In genomic region chr7:36730046-36730445, GRCh38 we compare ENCODE assay signal across 27 cellular contexts. TPM values are rescaled to one million over a fixed set of nuclear protein-coding genes. Genes with fewer than 3 reads are reported as not detected.
DNase-seq lines count a peak whose midpoint lies in the region; ATAC-seq, FAIRE-seq and TF ChIP-seq lines count a peak whose summit lies in the region.
"Had no signal": no experiment of that assay in that cellular context is flagged by ENCODE, and none has a peak within 500 bp of the region (broad histone marks: within the 10 kb centered on the region; RNA-seq: fewer than 3 reads in every experiment).

No MANE protein-coding gene starts in this region.

- H3K4me2 ChIP-seq in HepG2 (ENCODE audit: low read depth, low read length) = no peak overlapping the region
- H3K4me2 ChIP-seq in K562 (ENCODE audit: insufficient read depth, low read length) = no peak overlapping the region
- H3K4me2 ChIP-seq: BLaER1 had no signal

- H3K9ac ChIP-seq in HepG2 (ENCODE audit: insufficient read depth, low read depth, low read length) (no peak overlapping the region), K562 (ENCODE audit: insufficient read depth in 1 of 2, low read depth in 2 of 2, low read length in 2 of 2) (no peak overlapping the region)
- H3K9ac ChIP-seq: BLaER1 had no signal

- POLR2A ChIA-PET in HepG2 (lab: Yijun Ruan, JAX) (no interaction called here), K562 (lab: Yijun Ruan, JAX) (no interaction called here)
- POLR2A ChIA-PET in CD8-positive, alpha-beta memory T cell (lab: Charles Lee) = no interaction called here

- no TSS peak for BruUV-seq in HepG2 (replicated peaks; lab: Mats Ljungman, UMichigan)
- BruUV-seq in K562 (replicated peaks; lab: Mats Ljungman, UMichigan) = no TSS peak

- no peaks in the 10 kb centered on the region for H3K9me3 ChIP-seq in HepG2 (ENCODE audit: low read length)
- no peaks in the 10 kb centered on the region for H3K9me3 ChIP-seq in right lobe of liver
- no peaks in the 10 kb centered on the region for H3K9me3 ChIP-seq in CD8-positive, alpha-beta memory T cell (ENCODE audit: low read length)
- H3K9me3 ChIP-seq in K562 (replicated peaks; ENCODE audit: control insufficient read depth, insufficient read depth, low read depth, low read length) = no peaks in the 10 kb centered on the region
- H3K9me3 ChIP-seq in small intestine (ENCODE audit: control insufficient read depth, low read depth) = no peaks in the 10 kb centered on the region
- H3K9me3 ChIP-seq: BE2C, Caco-2 had no signal

- H3K4me1 ChIP-seq in HepG2 (ENCODE audit: insufficient read depth, low read length) = no peaks in the 10 kb centered on the region
- no peaks in the 10 kb centered on the region for H3K4me1 ChIP-seq in right lobe of liver
- H3K4me1 ChIP-seq in CD8-positive, alpha-beta memory T cell (ENCODE audit: insufficient read depth, low read length) = peaks cover 30% of the 10 kb centered on the region
- H3K4me1 ChIP-seq in K562 (replicated peaks in 1 of 2; ENCODE audit: control insufficient read depth in 2 of 2, insufficient read depth in 2 of 2, low read length in 2 of 2) = no peaks in the 10 kb centered on the region
- H3K4me1 ChIP-seq in small intestine (ENCODE audit: control insufficient read depth in 2 of 2, insufficient read depth in 1 of 2, low read depth in 1 of 2, low read length in 1 of 2) = peaks cover 0 to 3% of the 10 kb centered on the region in 2 donors
- H3K4me1 ChIP-seq: BE2C, Caco-2 had no signal

- WGBS in HepG2 (ENCODE audit: low lambda C conversion rate) = 19% methylated on average over 2 of the region's 2 CpGs
- 90% methylated on average over 2 of the region's 2 CpGs for WGBS in right lobe of liver (ENCODE audit: insufficient coverage, low coverage, low lambda C conversion rate, missing lambda C conversion rate)
- 0% methylated on average over 2 of the region's 2 CpGs for WGBS in K562 (ENCODE audit: insufficient coverage, low coverage, missing lambda C conversion rate)
- WGBS in small intestine, 3 donors = 74 to 95% (median 95%) methylated on average over 2 of the region's 2 CpGs

- H3K79me2 ChIP-seq in HepG2 (ENCODE audit: insufficient read depth, low read length) = no peaks in the 10 kb centered on the region
- H3K79me2 ChIP-seq in K562 (ENCODE audit: control insufficient read depth, insufficient read depth, low read length) = no peaks in the 10 kb centered on the region

- no peak for FAIRE-seq in HepG2 (lab: Jason Lieb, UNC)
- no peak for FAIRE-seq in K562 (lab: Jason Lieb, UNC)
- peak; percentile 47 for FAIRE-seq in frontal cortex (lab: Jason Lieb, UNC)
- FAIRE-seq in small intestine (lab: Jason Lieb, UNC) = no peak
- FAIRE-seq: A204.1, D721Med, G401.6, GM12891, GM19239 had no signal

- intact Hi-C loops in HepG2 (cut with micrococcal nuclease; ENCODE audit: unreplicated experiment) = no loop called here
- intact Hi-C loops in right lobe of liver (cut with DNase I) = no loop called here
- intact Hi-C loops in K562 (cut with micrococcal nuclease) = no loop called here

- H3K36me3 ChIP-seq in HepG2 (replicated peaks in 1 of 2; ENCODE audit: control insufficient read depth in 1 of 2, insufficient read depth in 2 of 2, low read length in 2 of 2) (no peaks in the 10 kb centered on the region), right lobe of liver (no peaks in the 10 kb centered on the region), K562 (ENCODE audit: control insufficient read depth, insufficient read depth, low read length) (no peaks in the 10 kb centered on the region), small intestine (ENCODE audit: control insufficient read depth in 2 of 2, insufficient read depth in 2 of 2, low read length in 2 of 2) (no peaks in the 10 kb centered on the region)
- H3K36me3 ChIP-seq in CD8-positive, alpha-beta memory T cell (ENCODE audit: insufficient read depth, low read length) = no peaks in the 10 kb centered on the region
- H3K36me3 ChIP-seq: BE2C, BLaER1 had no signal

- TF ChIP-seq RAD21 in HepG2 (CRISPR knock-in tag; IDR thresholded peaks at IDR 0.05) (no peak), K562 (CRISPR knock-in tag; conservative IDR thresholded peaks at IDR 0.05 in 1 of 2, IDR thresholded peaks at IDR 0.05 in 1 of 2) (no peak)

- H3K27ac ChIP-seq in HepG2 (ENCODE audit: extremely low read length, insufficient read depth, low read length) (no peak overlapping the region), right lobe of liver (no peak overlapping the region), K562 (ENCODE audit: extremely low read depth, low read depth, low read length) (no peak overlapping the region), small intestine (ENCODE audit: low read depth in 1 of 2, low read length in 1 of 2) (no peak overlapping the region)
- H3K27ac ChIP-seq in CD8-positive, alpha-beta memory T cell (ENCODE audit: low read depth, low read length) = no peak overlapping the region
- H3K27ac ChIP-seq: BLaER1 had no signal

- TF ChIP-seq CTCF in HepG2 (CRISPR knock-in tag; IDR thresholded peaks at IDR 0.05) = no peak
- no peak for TF ChIP-seq CTCF in right lobe of liver (IDR thresholded peaks at IDR 0.05)
- TF ChIP-seq CTCF in K562 (IDR thresholded peaks at IDR 0.05 in 2 of 3, conservative IDR thresholded peaks at IDR 0.05 in 1 of 3; ENCODE audit: insufficient read depth in 2 of 3, low read depth in 1 of 3, low read length in 3 of 3) = no peak

- peak overlapping the region in 6 of 8 donors; percentile 7 to 70 (median 47) for H3K27ac Mint-ChIP-seq in CD8-positive, alpha-beta memory T cell
- H3K27ac Mint-ChIP-seq: CD14-positive monocyte; CD4-positive, alpha-beta memory T cell had no signal

- H3K27me3 Mint-ChIP-seq in CD8-positive, alpha-beta memory T cell = peaks cover 0 to 1% of the 10 kb centered on the region in 2 donors
- H3K27me3 Mint-ChIP-seq: CD4-positive, alpha-beta memory T cell had no signal

- H3K9me3 Mint-ChIP-seq in CD8-positive, alpha-beta memory T cell = peaks cover 0 to 10% (median 5%) of the 10 kb centered on the region in 5 donors

- no peak for ATAC-seq in HepG2
- no peak for ATAC-seq in right lobe of liver
- no peak for ATAC-seq in K562

- DNase-seq in HepG2 (ENCODE audit: low spot score) = no peak
- no peak for DNase-seq in right lobe of liver
- DNase-seq in CD8-positive, alpha-beta memory T cell = no peak
- DNase-seq in K562 (ENCODE audit: extremely low read depth in 1 of 4, low spot score in 3 of 4) = no peak
- DNase-seq in frontal cortex (ENCODE audit: low spot score in 2 of 2) = no peak
- DNase-seq in NCI-H345 (lab: John Stamatoyannopoulos, UW) = no peak
- DNase-seq in GM19240 (ENCODE audit: insufficient read length, low spot score) = no peak
- no peak for DNase-seq in small intestine
- DNase-seq: 8988T; ACHN; BE2C; C1 segment of cervical spinal cord; Caco-2; Calu3; CD4-positive, alpha-beta memory T cell; CD4-positive, CD25-positive, alpha-beta regulatory T cell; DMS79 treated with DMSO at 0.1 percent for 48 hours; GF-D8 had no signal

- H3K4me1 Mint-ChIP-seq in CD8-positive, alpha-beta memory T cell = peaks cover 53 to 67% (median 54%) of the 10 kb centered on the region in 3 donors

- in situ Hi-C loops in HepG2 (cut with HindIII; ENCODE audit: extremely low pct_ligation_motif_present, low pct_unique_long_range_greater_than_20kb) (no loop called here), K562 (cut with MboI) (no loop called here)

- H3K4me3 ChIP-seq in HepG2 (replicated peaks in 1 of 3; ENCODE audit: insufficient read depth in 1 of 3, low read depth in 2 of 3, low read length in 3 of 3) = no peak overlapping the region
- H3K4me3 ChIP-seq in right lobe of liver = no peak overlapping the region
- H3K4me3 ChIP-seq in CD8-positive, alpha-beta memory T cell (ENCODE audit: low read length) = no peak overlapping the region
- no peak overlapping the region for H3K4me3 ChIP-seq in K562
- no peak overlapping the region for H3K4me3 ChIP-seq in small intestine (ENCODE audit: low read depth in 1 of 2, low read length in 2 of 2)
- H3K4me3 ChIP-seq: BLaER1 had no signal

- CTCF ChIA-PET in HepG2 (lab: Yijun Ruan, JAX; ENCODE audit: low intra/inter-chr PET ratio, low total read pairs) = no interaction called here
- CTCF ChIA-PET in CD8-positive, alpha-beta memory T cell (lab: Charles Lee) = no interaction called here
- CTCF ChIA-PET in K562 (lab: Yijun Ruan, JAX; ENCODE audit: low intra/inter-chr PET ratio) = no interaction called here

- H3K9me1 ChIP-seq in K562 (ENCODE audit: control insufficient read depth, insufficient read depth, low read length) = no peaks in the 10 kb centered on the region

- H3K27me3 ChIP-seq in HepG2 (ENCODE audit: control insufficient read depth in 1 of 2, insufficient read depth in 2 of 2, low read length in 2 of 2) (peaks cover 0 to 3% of the 10 kb centered on the region in 2 experiments; a peak in 1 of 5 replicates), right lobe of liver (no peaks in the 10 kb centered on the region), K562 (ENCODE audit: control insufficient read depth in 2 of 2, insufficient read depth in 2 of 2, low read length in 2 of 2) (no peaks in the 10 kb centered on the region; a peak in 2 of 5 replicates), small intestine (ENCODE audit: control insufficient read depth in 2 of 2, insufficient read depth in 2 of 2, low read length in 2 of 2) (no peaks in the 10 kb centered on the region)
- H3K27me3 ChIP-seq in CD8-positive, alpha-beta memory T cell (ENCODE audit: insufficient read depth, low read length, poor library complexity, severe bottlenecking) = no peaks in the 10 kb centered on the region
- H3K27me3 ChIP-seq: BE2C, BLaER1 had no signal

- peaks cover 0 to 33% (median 2%) of the 10 kb centered on the region in 3 donors for H3K36me3 Mint-ChIP-seq in CD8-positive, alpha-beta memory T cell
- H3K36me3 Mint-ChIP-seq: CD4-positive, alpha-beta memory T cell; CD4-positive, CD25-positive, alpha-beta regulatory T cell had no signal

- no peak overlapping the region for H3K4me3 Mint-ChIP-seq in CD8-positive, alpha-beta memory T cell
- H3K4me3 Mint-ChIP-seq: CD14-positive monocyte; CD4-positive, alpha-beta memory T cell; CD4-positive, CD25-positive, alpha-beta regulatory T cell had no signal

- TF ChIP-seq POLR2A in HepG2 (IDR thresholded peaks at IDR 0.05; ENCODE audit: insufficient read depth in 1 of 2, low read depth in 2 of 2, low read length in 2 of 2) (no peak), right lobe of liver (IDR thresholded peaks at IDR 0.05) (no peak), K562 (conservative IDR thresholded peaks at IDR 0.05) (no peak)

- H4K20me1 ChIP-seq in HepG2 (ENCODE audit: insufficient read depth, low read length) = no peaks in the 10 kb centered on the region
- H4K20me1 ChIP-seq in K562 (replicated peaks; ENCODE audit: control insufficient read depth, insufficient read depth, low read length) = no peaks in the 10 kb centered on the region
- H4K20me1 ChIP-seq: BLaER1 had no signal

- TF ChIP-seq EP300 in HepG2 (IDR thresholded peaks at IDR 0.05; ENCODE audit: low read depth in 2 of 2, low read length in 2 of 2) = no peak
- no peak for TF ChIP-seq EP300 in HepG2 (CRISPR knock-in tag; IDR thresholded peaks at IDR 0.05; ENCODE audit: borderline replicate concordance)
- no peak for TF ChIP-seq EP300 in K562 (IDR thresholded peaks at IDR 0.05; ENCODE audit: low read length)

- no peak overlapping the region for H2AFZ ChIP-seq in HepG2 (ENCODE audit: low read length)
- no peak overlapping the region for H2AFZ ChIP-seq in K562 (ENCODE audit: low read depth, low read length)

RNA-seq across cellular contexts. Expression of gene AOAH, which starts 5.8 kb away (rescaled TPM):
- not detected in 2 replicates for total RNA-seq in HepG2 (2016; rRNA removed; fragmentation: Illumina TruSeq; extraction: Trizol)
- total RNA-seq in HepG2 (2016; cell fraction: cytosol; rRNA removed; fragmentation: Illumina TruSeq; extraction: Trizol; ENCODE audit: low read depth) = not detected in 2 replicates
- not detected in 2 replicates for total RNA-seq in HepG2 (2016; cell fraction: insoluble cytoplasmic fraction; rRNA removed; fragmentation: Illumina TruSeq; extraction: Trizol)
- total RNA-seq in HepG2 (2016; cell fraction: membrane; rRNA removed; fragmentation: Illumina TruSeq; extraction: Trizol) = not detected in 2 replicates
- not detected in 2 replicates for total RNA-seq in HepG2 (2016; cell fraction: nucleus; rRNA removed; fragmentation: Illumina TruSeq; extraction: Trizol)
- not detected in 2 replicates for polyA plus RNA-seq in HepG2 (2011; rRNA removed)
- not detected in 2 replicates for polyA plus RNA-seq in HepG2 (2011; cell fraction: cytosol; rRNA removed)
- polyA plus RNA-seq in HepG2 (2011; cell fraction: nucleus; rRNA removed) = not detected in 2 replicates
- not detected in 2 replicates for polyA plus RNA-seq in HepG2 (2012)
- polyA plus RNA-seq in HepG2 (2016; cell fraction: cytosol; fragmentation: Illumina TruSeq; extraction: Trizol; ENCODE audit: low read depth) = not detected in 2 replicates
- polyA plus RNA-seq in HepG2 (2016; cell fraction: insoluble cytoplasmic fraction; fragmentation: Illumina TruSeq; extraction: Trizol; ENCODE audit: low read depth) = not detected in 2 replicates
- polyA plus RNA-seq in HepG2 (2016; cell fraction: membrane; fragmentation: Illumina TruSeq; extraction: Trizol; ENCODE audit: low read depth) = not detected in 2 replicates
- polyA plus RNA-seq in HepG2 (2016; cell fraction: nucleus; fragmentation: Illumina TruSeq; extraction: Trizol; ENCODE audit: insufficient read depth, low read depth) = not detected in 2 replicates
- not detected in 2 replicates for polyA minus RNA-seq in HepG2 (2011; rRNA and poly(A)+ RNA removed; ENCODE audit: low replicate concordance)
- polyA minus RNA-seq in HepG2 (2011; cell fraction: cytosol; rRNA and poly(A)+ RNA removed) = not detected in 2 replicates
- polyA minus RNA-seq in HepG2 (2011; cell fraction: nucleus; rRNA and poly(A)+ RNA removed) = not detected in 2 replicates
- total RNA-seq in right lobe of liver = 10 to 100 TPM in 1 of 6 experiments, 1 to 10 TPM in 5; 2.9 to 11.3 (median 6.4) TPM
- 10 to 100 TPM; 25.0 to 26.4 TPM for total RNA-seq in CD8-positive, alpha-beta memory T cell
- 59.2 TPM for polyA plus RNA-seq in CD8-positive, alpha-beta memory T cell
- not detected in 2 replicates for total RNA-seq in K562 (2011; cell fraction: chromatin; rRNA removed; ENCODE audit: low replicate concordance)
- total RNA-seq in K562 (2011; cell fraction: nucleolus; rRNA removed) = not detected in 2 replicates
- total RNA-seq in K562 (2011; cell fraction: nucleoplasm; rRNA removed) = not detected in 2 replicates
- not detected in 2 replicates for total RNA-seq in K562 (2014; rRNA removed)
- not detected in 2 replicates for total RNA-seq in K562 (2014; rRNA removed; fragmentation: Illumina TruSeq; extraction: Trizol)
- not detected in 2 replicates for total RNA-seq in K562 (2015; rRNA removed; fragmentation: Illumina TruSeq; extraction: Trizol)
- 0.18 TPM in 1 of 2 replicates, not detected in the other for total RNA-seq in K562 (2021)
- not detected in 2 replicates for polyA plus RNA-seq in K562 (2011; rRNA removed)
- polyA plus RNA-seq in K562 (2011; cell fraction: cytosol; rRNA removed) = not detected in 2 replicates
- not detected in 2 replicates for polyA plus RNA-seq in K562 (2011; cell fraction: nucleus; rRNA removed)
- not detected in 2 replicates for polyA plus RNA-seq in K562 (2012)
- polyA plus RNA-seq in K562 (2014; fragmentation: Illumina TruSeq; extraction: Trizol) = not detected in 2 replicates
- polyA plus RNA-seq in K562 (2014; fragmentation: Nextera tagmentation; extraction: Ambion mirVana) = not detected
- not detected in 2 replicates for polyA plus RNA-seq in K562 (2014; rRNA removed)
- polyA minus RNA-seq in K562 (2011; rRNA and poly(A)+ RNA removed) = not detected in 2 replicates
- polyA minus RNA-seq in K562 (2011; cell fraction: cytosol; rRNA and poly(A)+ RNA removed) = not detected in 2 replicates
- not detected in 2 replicates for polyA minus RNA-seq in K562 (2011; cell fraction: nucleus; rRNA and poly(A)+ RNA removed)
- total RNA-seq in frontal cortex = 3.7 TPM
- polyA plus RNA-seq in small intestine = 10 to 100 TPM in 1 of 3 donors, 1 to 10 TPM in 2; 2.9 to 12.7 (median 4.1) TPM
- total RNA-seq: A673, Caco-2, Calu3 had no signal
- polyA plus RNA-seq: AG04450 had no signal
